In genomic region chr9:132381966-132382541, GRCh38 we compare ENCODE assay signal across 10 cellular contexts. TPM values are rescaled to one million over a fixed set of nuclear protein-coding genes. Genes with fewer than 3 reads are reported as not detected.
DNase-seq lines count a peak whose midpoint lies in the region; ATAC-seq and TF ChIP-seq lines count a peak whose summit lies in the region.
"Had no signal": no experiment of that assay in that cellular context is flagged by ENCODE, and none has a peak within 500 bp of the region (broad histone marks: within the 10 kb centered on the region; RNA-seq: fewer than 3 reads in every experiment).

No MANE protein-coding gene starts in this region.

- peak overlapping the region; percentile 57 to 78 (median 69) for H3K9ac ChIP-seq in BLaER1 treated with 17β-estradiol and CSF1 and Interleukin-3, amounts not matched to agents 10 nM and 100 nM

- H3K9me3 ChIP-seq in BLaER1 treated with 17β-estradiol and CSF1 and Interleukin-3, amounts not matched to agents 10 nM and 100 nM (replicated peaks in 1 of 11) = peaks cover 0 to 18% (median 13%) of the 10 kb centered on the region in 11 experiments; a peak in 11 of 22 replicates
- no peaks in the 10 kb centered on the region for H3K9me3 ChIP-seq in T-helper 17 cell (ENCODE audit: control insufficient read depth, low read length, poor library complexity, severe bottlenecking)

- ATAC-seq in HG03103 (IDR thresholded peaks at IDR 0.05; ENCODE audit: low read depth, unreplicated experiment) = peak; percentile 61
- peak; percentile 53 for ATAC-seq in T-helper 17 cell

- no peaks in the 10 kb centered on the region for H3K27me3 Mint-ChIP-seq in T-helper 17 cell

- peak overlapping the region; percentile 73 to 97 (median 90) for H3K4me2 ChIP-seq in BLaER1 treated with 17β-estradiol and CSF1 and Interleukin-3, amounts not matched to agents 10 nM and 100 nM

- H3K4me1 Mint-ChIP-seq in T-helper 17 cell = peaks cover 14% of the 10 kb centered on the region
- H3K4me1 Mint-ChIP-seq: mesothelial cell of epicardium had no signal

- peaks cover 56 to 90% (median 70%) of the 10 kb centered on the region in 11 experiments for H3K36me3 ChIP-seq in BLaER1 treated with 17β-estradiol and CSF1 and Interleukin-3, amounts not matched to agents 10 nM and 100 nM
- H3K36me3 ChIP-seq in H7 (replicated peaks; ENCODE audit: control insufficient read depth, insufficient read depth, low read length) = peaks cover 30% of the 10 kb centered on the region

- H3K4me1 ChIP-seq in BLaER1 treated with 17β-estradiol and CSF1 and Interleukin-3, amounts not matched to agents 10 nM and 100 nM = peaks cover 49 to 73% (median 60%) of the 10 kb centered on the region in 10 experiments

- intact Hi-C loops in dorsolateral prefrontal cortex (cut with DNase I) = no loop called here

- H3K27ac ChIP-seq in BLaER1 treated with 17β-estradiol and CSF1 and Interleukin-3, amounts not matched to agents 10 nM and 100 nM = peak overlapping the region; percentile 54 to 91 (median 84); a peak in 21 of 22 replicates
- peak overlapping the region in 10 of 59 donors; percentile 5 to 71 (median 29) for H3K27ac ChIP-seq in dorsolateral prefrontal cortex

- H3K36me3 Mint-ChIP-seq in T-helper 17 cell (ENCODE audit: low read depth) = peaks cover 6% of the 10 kb centered on the region

- peak; percentile 39 for TF ChIP-seq POLR2A in GM19193 (IDR thresholded peaks at IDR 0.05; ENCODE audit: extremely low read depth, insufficient read depth, insufficient read length)

- no peaks in the 10 kb centered on the region for H3K27me3 ChIP-seq in BLaER1 treated with 17β-estradiol and CSF1 and Interleukin-3, amounts not matched to agents 10 nM and 100 nM
- H3K27me3 ChIP-seq in dorsolateral prefrontal cortex = no peaks in the 10 kb centered on the region
- H3K27me3 ChIP-seq in H7 (ENCODE audit: control insufficient read depth, insufficient read depth, low read length) = no peaks in the 10 kb centered on the region

- H4K20me1 ChIP-seq in BLaER1 treated with 17β-estradiol and CSF1 and Interleukin-3, amounts not matched to agents 10 nM and 100 nM = peaks cover 0 to 14% (median 0%) of the 10 kb centered on the region in 11 experiments; a peak in 4 of 22 replicates

- TF ChIP-seq CTCF in dorsolateral prefrontal cortex (IDR thresholded peaks at IDR 0.05 in 54 of 56, conservative IDR thresholded peaks at IDR 0.05 in 2 of 56; ENCODE audit: low read depth in 1 of 56, partially characterized antibody in 56 of 56) = no peak

- peak overlapping the region; percentile 4 to 61 (median 44); a peak in 17 of 20 replicates for H3K4me3 ChIP-seq in BLaER1 treated with 17β-estradiol and CSF1 and Interleukin-3, amounts not matched to agents 10 nM and 100 nM
- no peak overlapping the region for H3K4me3 ChIP-seq in dorsolateral prefrontal cortex
- H3K4me3 ChIP-seq in H7 (ENCODE audit: insufficient read depth, low read depth, low read length) = no peak overlapping the region

- H3K27ac Mint-ChIP-seq in T-helper 17 cell = peak overlapping the region; percentile 79
- H3K27ac Mint-ChIP-seq: mesothelial cell of epicardium had no signal

- no peak overlapping the region for H3K4me3 Mint-ChIP-seq in T-helper 17 cell
- H3K4me3 Mint-ChIP-seq: mesothelial cell of epicardium had no signal

- DNase-seq in T-helper 17 cell (no peak), NK-92 (lab: John Stamatoyannopoulos, UW; ENCODE audit: unreplicated experiment) (no peak), 8988T (no peak), dorsolateral prefrontal cortex (no peak), H7 (no peak)
- DNase-seq: NCI-H526 had no signal

RNA-seq across cellular contexts. Expression of gene TTF1, which starts 24.6 kb away (rescaled TPM):
- total RNA-seq in T-helper 17 cell = 10 to 100 TPM; 12.9 to 15.5 TPM
- 10 to 100 TPM; 10.4 to 20.0 (median 14.9) TPM for total RNA-seq in dorsolateral prefrontal cortex
- 14.5 and 15.0 TPM in 2 replicates for total RNA-seq in H7 (2014; rRNA removed; shearing (Covaris generic))

RNA-seq across cellular contexts. Expression of gene SETX, which starts 27.3 kb away (rescaled TPM):
- total RNA-seq in T-helper 17 cell (10 to 100 TPM; 56.4 to 58.3 TPM), dorsolateral prefrontal cortex (10 to 100 TPM; 42.9 to 60.4 (median 50.0) TPM)
- 22.2 and 28.1 TPM in 2 replicates for total RNA-seq in H7 (2014; rRNA removed; shearing (Covaris generic))

RNA-seq across cellular contexts. Expression of gene CFAP77, which starts 28.0 kb away (rescaled TPM):
- total RNA-seq in T-helper 17 cell = not detected
- total RNA-seq in dorsolateral prefrontal cortex = under 1 TPM in 2 of 120 experiments, not detected in 118; 0.26 to 0.49 TPM
- 0.18 and 1.6 TPM in 2 replicates for total RNA-seq in H7 (2014; rRNA removed; shearing (Covaris generic))
- total RNA-seq: mesothelial cell of epicardium had no signal

Comparison
In these comparisons a context has a peak if more than half of its experiments do, and no peak if none do; other contexts are left out.
1. H3K4me3 ChIP-seq: peak in BLaER1 treated with 17β-estradiol and CSF1 and Interleukin-3, amounts not matched to agents 10 nM and 100 nM (10 of 10); none in dorsolateral prefrontal cortex (0 of 59) and H7 (single experiment).